In genomic region chr18:48663931-48664847, GRCh38 we compare ENCODE assay signal across 8 cellular contexts.
A peak's percentile ranks its signal among the peaks of the same experiment; 100 is the strongest.
DNase-seq lines count a peak whose midpoint lies in the region; ATAC-seq, FAIRE-seq and TF ChIP-seq lines count a peak whose summit lies in the region.

No MANE protein-coding gene starts in this region.

- H3K9me3 ChIP-seq in HepG2 (ENCODE audit: low read length): no peaks in the 10 kb centered on the region

- H3K27me3 ChIP-seq in HepG2 (ENCODE audit: control insufficient read depth in 1 of 2, insufficient read depth in 2 of 2, low read length in 2 of 2): no peaks in the 10 kb centered on the region

- H3K9me3 Mint-ChIP-seq in activated B cell treated with CpG ODN at 0.5 μM for 24 hours: peaks cover 6% of the 10 kb centered on the region

- H3K36me3 ChIP-seq in HepG2 (replicated peaks in 1 of 2; ENCODE audit: control insufficient read depth in 1 of 2, insufficient read depth in 2 of 2, low read length in 2 of 2): peaks cover 11 to 40% of the 10 kb centered on the region in 2 experiments

- no peak overlapping the region for H3K27ac Mint-ChIP-seq in activated B cell treated with CpG ODN at 0.5 μM for 24 hours

- H3K4me1 Mint-ChIP-seq in activated B cell treated with CpG ODN at 0.5 μM for 24 hours: peaks cover 21% of the 10 kb centered on the region

- TF ChIP-seq CTCF in activated B cell treated with CpG ODN at 0.5 μM for 24 hours (IDR thresholded peaks at IDR 0.05) (no peak), HepG2 (CRISPR knock-in tag; IDR thresholded peaks at IDR 0.05) (peak; percentile 96)

- CTCF ChIA-PET in activated B cell treated with CpG ODN at 0.5 μM for 24 hours (lab: Charles Lee): interaction anchor here (1.0 kb wide), 1 partner anchor 189 kb away, joined by 8 read pairs; no protein-coding TSS in a partner anchor
- CTCF ChIA-PET in HepG2 (lab: Yijun Ruan, JAX; ENCODE audit: low intra/inter-chr PET ratio, low total read pairs): interaction anchor here (0.6 to 2.5 kb wide), 3 partner anchors 59 to 199 kb away, joined by 3 to 21 read pairs (median 8); no protein-coding TSS in a partner anchor

- H4K20me1 ChIP-seq in HepG2 (ENCODE audit: insufficient read depth, low read length): 0 out of 2 replicates have a peak, but pooled peaks cover 2% of the 10 kb centered on the region

- ATAC-seq in activated B cell treated with CpG ODN at 0.5 μM for 24 hours (ENCODE audit: low read depth): no peak
- peak; percentile 65 for ATAC-seq in HepG2
- ATAC-seq in HG03159 (IDR thresholded peaks at IDR 0.05; ENCODE audit: unreplicated experiment): no peak
- ATAC-seq in HG02759 (IDR thresholded peaks at IDR 0.05; ENCODE audit: unreplicated experiment): no peak

- peak; percentile 51 for DNase-seq in EL
- peak; percentile 22 for DNase-seq in LoVo (ENCODE audit: low spot score)
- peak; percentile 41 for DNase-seq in activated B cell treated with CpG ODN at 0.5 μM for 24 hours
- DNase-seq in cerebellum (ENCODE audit: low spot score): peak; percentile 79
- DNase-seq in HepG2 (ENCODE audit: low spot score): peak; percentile 42
- peak; percentile 15 to 45 for DNase-seq in stimulated activated CD4-positive, alpha-beta T cell treated with anti-CD3 and anti-CD28 coated beads, Interleukin-4, amount 100 ng/mL, for 4 hours

- in situ Hi-C loops in HepG2 (cut with HindIII; ENCODE audit: extremely low pct_ligation_motif_present, low pct_unique_long_range_greater_than_20kb): loop anchor here (5.0 kb wide), 2 partner anchors 57 to 192 kb away; no protein-coding TSS in a partner anchor

- H2AFZ ChIP-seq in HepG2 (ENCODE audit: low read length): no peak overlapping the region

- H3K27me3 Mint-ChIP-seq in activated B cell treated with CpG ODN at 0.5 μM for 24 hours: no peaks in the 10 kb centered on the region

- TF ChIP-seq RAD21 in HepG2 (CRISPR knock-in tag; IDR thresholded peaks at IDR 0.05): peak; percentile 86

- no peaks in the 10 kb centered on the region for H3K79me2 ChIP-seq in HepG2 (ENCODE audit: insufficient read depth, low read length)

- H3K4me2 ChIP-seq in HepG2 (ENCODE audit: low read depth, low read length): no peak overlapping the region

- TF ChIP-seq EP300 in HepG2 (IDR thresholded peaks at IDR 0.05; ENCODE audit: low read depth in 2 of 2, low read length in 2 of 2): no peak
- no peak for TF ChIP-seq EP300 in HepG2 (CRISPR knock-in tag; IDR thresholded peaks at IDR 0.05; ENCODE audit: borderline replicate concordance)

- no peak overlapping the region for H3K4me3 Mint-ChIP-seq in activated B cell treated with CpG ODN at 0.5 μM for 24 hours

- H3K4me1 ChIP-seq in HepG2 (ENCODE audit: insufficient read depth, low read length): peaks cover 17% of the 10 kb centered on the region

- no peak overlapping the region for H3K9ac ChIP-seq in HepG2 (ENCODE audit: insufficient read depth, low read depth, low read length)

- H3K4me3 ChIP-seq in HepG2 (replicated peaks in 1 of 3; ENCODE audit: insufficient read depth in 1 of 3, low read depth in 2 of 3, low read length in 3 of 3): no peak overlapping the region

- no peak for TF ChIP-seq POLR2A in HepG2 (IDR thresholded peaks at IDR 0.05; ENCODE audit: insufficient read depth in 1 of 2, low read depth in 2 of 2, low read length in 2 of 2)

- peaks cover 9% of the 10 kb centered on the region for H3K36me3 Mint-ChIP-seq in activated B cell treated with CpG ODN at 0.5 μM for 24 hours (ENCODE audit: low read depth)

- WGBS in HepG2 (ENCODE audit: low lambda C conversion rate): 57% methylated on average over 20 of the region's 29 CpGs

- intact Hi-C loops in activated B cell treated with CpG ODN at 0.5 μM for 24 hours (cut with micrococcal nuclease): no loop called here
- intact Hi-C loops in HepG2 (cut with micrococcal nuclease; ENCODE audit: unreplicated experiment): loop anchor here (1.0 to 2.0 kb wide), 3 partner anchors 59 to 188 kb away; no protein-coding TSS in a partner anchor

- FAIRE-seq in HepG2 (lab: Jason Lieb, UNC): no peak

- no peak overlapping the region for H3K27ac ChIP-seq in HepG2 (ENCODE audit: extremely low read length, insufficient read depth, low read length)

- POLR2A ChIA-PET in activated B cell treated with CpG ODN at 0.5 μM for 24 hours (lab: Charles Lee) (no interaction called here), HepG2 (lab: Yijun Ruan, JAX) (no interaction called here)

- BruUV-seq in HepG2 (replicated peaks; lab: Mats Ljungman, UMichigan): no TSS peak

TF ChIP-seq in HepG2, 621 proteins besides CTCF, POLR2A, EP300 and RAD21 (continues in another document):
- TF ChIP-seq KLF6 (CRISPR knock-in tag; IDR thresholded peaks at IDR 0.05): no peak
- TF ChIP-seq ZNF704 (CRISPR knock-in tag; IDR thresholded peaks at IDR 0.05; ENCODE audit: borderline replicate concordance): no peak
- TF ChIP-seq ZNF660 (CRISPR knock-in tag; IDR thresholded peaks at IDR 0.05; ENCODE audit: borderline replicate concordance, low read depth): no peak
- TF ChIP-seq ZBTB33 (CRISPR knock-in tag; IDR thresholded peaks at IDR 0.05): peak; percentile 75
- TF ChIP-seq MIER2 (CRISPR knock-in tag; IDR thresholded peaks at IDR 0.05): no peak
- no peak for TF ChIP-seq MED8 (CRISPR knock-in tag; IDR thresholded peaks at IDR 0.05; ENCODE audit: insufficient replicate concordance)
- TF ChIP-seq NFKB2 (CRISPR knock-in tag; IDR thresholded peaks at IDR 0.05; ENCODE audit: borderline replicate concordance): peak; percentile 29; the same call in 1 of the 2 replicates

Comparison
In these comparisons a context has a peak if more than half of its experiments do, and no peak if none do; other contexts are left out.
1. DNase-seq: peak in every context shown above with its lines; median percentile 79 in cerebellum; 51 in EL; 42 in HepG2; 41 in activated B cell treated with CpG ODN at 0.5 μM for 24 hours; 30 in stimulated activated CD4-positive, alpha-beta T cell treated with anti-CD3 and anti-CD28 coated beads, Interleukin-4, amount 100 ng/mL, for 4 hours; 22 in LoVo.